Comparison of ENCODE assay signal across 8 cellular contexts in genomic region chr9:93183663-93184438, GRCh38. TPM values are rescaled to one million over a fixed set of nuclear protein-coding genes. Genes with fewer than 3 reads are reported as not detected.
DNase-seq lines count a peak whose midpoint lies in the region; ATAC-seq and TF ChIP-seq lines count a peak whose summit lies in the region.

TSS of gene WNK2 (plus strand) at chr9:93184139. CDS start at chr9:93184930, 791 bp downstream.

- H3K27me3 ChIP-seq in mammary epithelial cell (ENCODE audit: insufficient read depth, low read length) (peaks cover 24% of the 10 kb centered on the region), kidney epithelial cell (ENCODE audit: control insufficient read depth, insufficient read depth, low read length) (peaks cover 61% of the 10 kb centered on the region)

- H3K36me3 Mint-ChIP-seq in T-cell: no peaks in the 10 kb centered on the region

- H3K4me1 Mint-ChIP-seq in T-cell: peaks cover 0 to 13% (median 9%) of the 10 kb centered on the region in 3 donors

- no peak within 1 kb of the TSS for H3K27ac Mint-ChIP-seq in T-cell

- DNase-seq in NCI-H2107 (lab: John Stamatoyannopoulos, UW): peak; percentile 34
- no peak for DNase-seq in NCI-H2107 treated with DMSO at 0.1 percent for 48 hours (lab: John Stamatoyannopoulos, UW; ENCODE audit: unreplicated experiment)
- peak in 22 of 34 experiments; percentile 6 to 42 (median 20) for DNase-seq in T-cell
- no peak for DNase-seq in mammary epithelial cell
- DNase-seq in kidney epithelial cell (ENCODE audit: low read depth): no peak
- DNase-seq in stimulated activated CD4-positive, alpha-beta T cell treated with anti-CD3 and anti-CD28 coated beads, Interleukin-15, amount 100 ng/mL, for 1 hour (ENCODE audit: low read depth in 1 of 2, low spot score in 1 of 2): peak; percentile 13 to 32
- no peak for DNase-seq in SKM-1 (lab: John Stamatoyannopoulos, UW; ENCODE audit: unreplicated experiment)

- H3K27me3 Mint-ChIP-seq in T-cell: peaks cover 19 to 54% of the 10 kb centered on the region in 2 donors

- H2AFZ ChIP-seq in mammary epithelial cell (ENCODE audit: low read depth, low read length): peak within 1 kb of the TSS; percentile 79

- peak within 1 kb of the TSS; percentile 70 to 75 (median 75) for H3K4me3 Mint-ChIP-seq in T-cell

- no TSS peak for BruUV-seq in mammary epithelial cell (replicated peaks; lab: Mats Ljungman, UMichigan)

- intact Hi-C loops in mammary epithelial cell (cut with micrococcal nuclease): loop anchor here (5.0 kb wide), 1 partner anchor 38 kb away; no protein-coding TSS in a partner anchor

- ATAC-seq in T-cell (replicated peaks in 1 of 4) (peak; percentile 79 to 90 (median 79)), GM19351 (IDR thresholded peaks at IDR 0.05; ENCODE audit: unreplicated experiment) (no peak)

- H3K4me3 ChIP-seq in mammary epithelial cell (replicated peaks in 1 of 3; ENCODE audit: insufficient read depth in 1 of 3, low read depth in 2 of 3, low read length in 3 of 3) (peak within 1 kb of the TSS in 2 of 3 experiments; percentile 30 to 50), kidney epithelial cell (ENCODE audit: low read depth, low read length) (peak within 1 kb of the TSS; percentile 28)

- POLR2A ChIA-PET in T-cell (lab: Charles Lee): no interaction called here

- dilution Hi-C loops in mammary epithelial cell (cut with HindIII; ENCODE audit: low sequenced_read_pairs): no loop called here

- H3K9me3 Mint-ChIP-seq in T-cell: no peaks in the 10 kb centered on the region

- no peaks in the 10 kb centered on the region for H3K9me3 ChIP-seq in mammary epithelial cell (replicated peaks; ENCODE audit: insufficient read depth, low read length)

- no peaks in the 10 kb centered on the region for H3K79me2 ChIP-seq in mammary epithelial cell (ENCODE audit: insufficient read depth, low read length)

- in situ Hi-C loops in mammary epithelial cell (cut with MboI; ENCODE audit: low sequenced_read_pairs in 2 of 2): no loop called here

- no peaks in the 10 kb centered on the region for H4K20me1 ChIP-seq in mammary epithelial cell (ENCODE audit: insufficient read depth, low read length)

- CTCF ChIA-PET in T-cell (lab: Charles Lee) (no interaction called here), mammary epithelial cell (lab: Charles Lee; ENCODE audit: low non-redundant PET) (no interaction called here)

- no peaks in the 10 kb centered on the region for H3K36me3 ChIP-seq in mammary epithelial cell (ENCODE audit: insufficient read depth, low read length)
- no peaks in the 10 kb centered on the region for H3K36me3 ChIP-seq in kidney epithelial cell (ENCODE audit: control insufficient read depth, insufficient read depth, low read length)

- H3K4me1 ChIP-seq in mammary epithelial cell (ENCODE audit: insufficient read depth, low read length): peaks cover 7% of the 10 kb centered on the region

- no peak within 1 kb of the TSS for H3K27ac ChIP-seq in mammary epithelial cell (ENCODE audit: insufficient read depth, low read depth, low read length)

- 2% methylated on average over 7 of the region's 85 CpGs for whole genome bisulfite sequencing in mammary epithelial cell (ENCODE audit: low coverage, missing lambda C conversion rate)

- no peak within 1 kb of the TSS for H3K9ac ChIP-seq in mammary epithelial cell (ENCODE audit: insufficient read depth, low read length)

- H3K4me2 ChIP-seq in mammary epithelial cell (ENCODE audit: insufficient read depth, low read depth, low read length): peak within 1 kb of the TSS; percentile 94

- TF ChIP-seq CTCF in mammary epithelial cell (conservative IDR thresholded peaks at IDR 0.05 in 1 of 2, IDR thresholded peaks at IDR 0.05 in 1 of 2; ENCODE audit: extremely low read depth in 1 of 2, insufficient read depth in 1 of 2, low read depth in 1 of 2, low read length in 2 of 2): no peak
- TF ChIP-seq CTCF in kidney epithelial cell (IDR thresholded peaks at IDR 0.05; ENCODE audit: insufficient read depth, low read length, poor library complexity, severe bottlenecking): no peak

RNA-seq across cellular contexts. Expression of gene WNK2, which starts in this region (rescaled TPM):
- under 1 TPM; 0.12 to 0.95 (median 0.48) TPM for total RNA-seq in T-cell
- total RNA-seq in mammary epithelial cell: 10 to 100 TPM in 1 of 2 donors, under 1 TPM in 1; 0.49 to 12.8 TPM
- polyA plus RNA-seq in mammary epithelial cell: 0.01 TPM
- not detected for polyA minus RNA-seq in mammary epithelial cell
- 9.7 and 17.1 TPM in 2 replicates for total RNA-seq in kidney epithelial cell

Comparison
In these comparisons a context has a peak if more than half of its experiments do, and no peak if none do; other contexts are left out.
1. DNase-seq: peak in NCI-H2107 (single experiment) and stimulated activated CD4-positive, alpha-beta T cell treated with anti-CD3 and anti-CD28 coated beads, Interleukin-15, amount 100 ng/mL, for 1 hour (2 of 2); none in NCI-H2107 treated with DMSO at 0.1 percent for 48 hours (single experiment), mammary epithelial cell (single experiment), kidney epithelial cell (single experiment) and SKM-1 (single experiment).
2. Peak in DNase-seq and ATAC-seq in T-cell; RNA of the gene not detected or under 1 TPM.